Comparison of ENCODE assay signal across 3 cellular contexts in genomic region chr17:70071620-70072019, GRCh38.
TF ChIP-seq lines count a peak whose summit lies in the region.

No MANE protein-coding gene starts in this region.

TF ChIP-seq in A549, 52 proteins besides CTCF, POLR2A, EP300 and RAD21:
- TF ChIP-seq HDAC2 (IDR thresholded peaks at IDR 0.05) (no peak), MAFK (IDR thresholded peaks at IDR 0.05; ENCODE audit: partially characterized antibody) (peak; percentile 71), EHF (CRISPR knock-in tag; IDR thresholded peaks at IDR 0.05) (no peak), CHD2 (IDR thresholded peaks at IDR 0.05; ENCODE audit: low read length, partially characterized antibody) (no peak)

TF ChIP-seq in IMR-90, 13 proteins besides CTCF, POLR2A, EP300 and RAD21:
- TF ChIP-seq, protein P1, sequence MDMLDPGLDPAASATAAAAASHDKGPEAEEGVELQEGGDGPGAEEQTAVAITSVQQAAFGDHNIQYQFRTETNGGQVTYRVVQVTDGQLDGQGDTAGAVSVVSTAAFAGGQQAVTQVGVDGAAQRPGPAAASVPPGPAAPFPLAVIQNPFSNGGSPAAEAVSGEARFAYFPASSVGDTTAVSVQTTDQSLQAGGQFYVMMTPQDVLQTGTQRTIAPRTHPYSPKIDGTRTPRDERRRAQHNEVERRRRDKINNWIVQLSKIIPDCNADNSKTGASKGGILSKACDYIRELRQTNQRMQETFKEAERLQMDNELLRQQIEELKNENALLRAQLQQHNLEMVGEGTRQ (IDR thresholded peaks at IDR 0.05; ENCODE audit: low read depth, low read length), result no peak
- TF ChIP-seq MAZ (IDR thresholded peaks at IDR 0.05; ENCODE audit: borderline replicate concordance, low read depth, low read length), result no peak
- no peak for TF ChIP-seq CHD1 (IDR thresholded peaks at IDR 0.05; ENCODE audit: low read depth, low read length)
- TF ChIP-seq MAFK (IDR thresholded peaks at IDR 0.05; ENCODE audit: low read depth, low read length), result peak; percentile 34; the same call in 1 of the 2 replicates
- no peak for TF ChIP-seq RFX5 (IDR thresholded peaks at IDR 0.05; ENCODE audit: low read depth, low read length)
- no peak for TF ChIP-seq BHLHE40 (IDR thresholded peaks at IDR 0.05; ENCODE audit: low read depth, low read length)
- TF ChIP-seq RCOR1 (IDR thresholded peaks at IDR 0.05; ENCODE audit: insufficient replicate concordance, low read length), result no peak
- TF ChIP-seq FOS (IDR thresholded peaks at IDR 0.05; ENCODE audit: low read depth, low read length), result no peak

TF ChIP-seq in WTC11, 78 proteins besides CTCF, POLR2A, EP300 and RAD21:
- TF ChIP-seq CREM (CRISPR knock-in tag; IDR thresholded peaks at IDR 0.05), result no peak
- no peak for TF ChIP-seq EMX1 (CRISPR knock-in tag; IDR thresholded peaks at IDR 0.05)
- TF ChIP-seq, protein P2, sequence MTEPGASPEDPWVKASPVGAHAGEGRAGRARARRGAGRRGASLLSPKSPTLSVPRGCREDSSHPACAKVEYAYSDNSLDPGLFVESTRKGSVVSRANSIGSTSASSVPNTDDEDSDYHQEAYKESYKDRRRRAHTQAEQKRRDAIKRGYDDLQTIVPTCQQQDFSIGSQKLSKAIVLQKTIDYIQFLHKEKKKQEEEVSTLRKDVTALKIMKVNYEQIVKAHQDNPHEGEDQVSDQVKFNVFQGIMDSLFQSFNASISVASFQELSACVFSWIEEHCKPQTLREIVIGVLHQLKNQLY (CRISPR knock-in tag; IDR thresholded peaks at IDR 0.05), result no peak
- TF ChIP-seq, protein P3, sequence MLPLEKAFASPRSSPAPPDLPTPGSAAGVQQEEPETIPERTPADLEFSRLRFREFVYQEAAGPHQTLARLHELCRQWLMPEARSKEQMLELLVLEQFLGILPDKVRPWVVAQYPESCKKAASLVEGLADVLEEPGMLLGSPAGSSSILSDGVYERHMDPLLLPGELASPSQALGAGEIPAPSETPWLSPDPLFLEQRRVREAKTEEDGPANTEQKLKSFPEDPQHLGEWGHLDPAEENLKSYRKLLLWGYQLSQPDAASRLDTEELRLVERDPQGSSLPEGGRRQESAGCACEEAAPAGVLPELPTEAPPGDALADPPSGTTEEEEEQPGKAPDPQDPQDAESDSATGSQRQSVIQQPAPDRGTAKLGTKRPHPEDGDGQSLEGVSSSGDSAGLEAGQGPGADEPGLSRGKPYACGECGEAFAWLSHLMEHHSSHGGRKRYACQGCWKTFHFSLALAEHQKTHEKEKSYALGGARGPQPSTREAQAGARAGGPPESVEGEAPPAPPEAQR (CRISPR knock-in tag; IDR thresholded peaks at IDR 0.05), result no peak
- TF ChIP-seq ARID4B (CRISPR knock-in tag; IDR thresholded peaks at IDR 0.05; ENCODE audit: borderline replicate concordance), result no peak
- TF ChIP-seq ATF1 (CRISPR knock-in tag; IDR thresholded peaks at IDR 0.05), result no peak
- TF ChIP-seq ETV6 (CRISPR knock-in tag; IDR thresholded peaks at IDR 0.05), result no peak
- no peak for TF ChIP-seq ATF3 (CRISPR knock-in tag; conservative IDR thresholded peaks at IDR 0.05)
- no peak for TF ChIP-seq RORB (CRISPR knock-in tag; IDR thresholded peaks at IDR 0.05)
- TF ChIP-seq, protein P4, sequence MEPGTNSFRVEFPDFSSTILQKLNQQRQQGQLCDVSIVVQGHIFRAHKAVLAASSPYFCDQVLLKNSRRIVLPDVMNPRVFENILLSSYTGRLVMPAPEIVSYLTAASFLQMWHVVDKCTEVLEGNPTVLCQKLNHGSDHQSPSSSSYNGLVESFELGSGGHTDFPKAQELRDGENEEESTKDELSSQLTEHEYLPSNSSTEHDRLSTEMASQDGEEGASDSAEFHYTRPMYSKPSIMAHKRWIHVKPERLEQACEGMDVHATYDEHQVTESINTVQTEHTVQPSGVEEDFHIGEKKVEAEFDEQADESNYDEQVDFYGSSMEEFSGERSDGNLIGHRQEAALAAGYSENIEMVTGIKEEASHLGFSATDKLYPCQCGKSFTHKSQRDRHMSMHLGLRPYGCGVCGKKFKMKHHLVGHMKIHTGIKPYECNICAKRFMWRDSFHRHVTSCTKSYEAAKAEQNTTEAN (CRISPR knock-in tag; IDR thresholded peaks at IDR 0.05), result no peak
- no peak for TF ChIP-seq HMGA2 (CRISPR knock-in tag; IDR thresholded peaks at IDR 0.05)
- no peak for TF ChIP-seq FOXP1 (CRISPR knock-in tag; IDR thresholded peaks at IDR 0.05; ENCODE audit: borderline replicate concordance)
- TF ChIP-seq ZNF219 (CRISPR knock-in tag; IDR thresholded peaks at IDR 0.05; ENCODE audit: borderline replicate concordance), result no peak
- no peak for TF ChIP-seq NFE2L1 (CRISPR knock-in tag; IDR thresholded peaks at IDR 0.05)
- no peak for TF ChIP-seq ZNF317 (CRISPR knock-in tag; IDR thresholded peaks at IDR 0.05; ENCODE audit: borderline replicate concordance, low read depth)
- TF ChIP-seq, protein P1 (CRISPR knock-in tag; IDR thresholded peaks at IDR 0.05), result no peak
- TF ChIP-seq, protein P5, sequence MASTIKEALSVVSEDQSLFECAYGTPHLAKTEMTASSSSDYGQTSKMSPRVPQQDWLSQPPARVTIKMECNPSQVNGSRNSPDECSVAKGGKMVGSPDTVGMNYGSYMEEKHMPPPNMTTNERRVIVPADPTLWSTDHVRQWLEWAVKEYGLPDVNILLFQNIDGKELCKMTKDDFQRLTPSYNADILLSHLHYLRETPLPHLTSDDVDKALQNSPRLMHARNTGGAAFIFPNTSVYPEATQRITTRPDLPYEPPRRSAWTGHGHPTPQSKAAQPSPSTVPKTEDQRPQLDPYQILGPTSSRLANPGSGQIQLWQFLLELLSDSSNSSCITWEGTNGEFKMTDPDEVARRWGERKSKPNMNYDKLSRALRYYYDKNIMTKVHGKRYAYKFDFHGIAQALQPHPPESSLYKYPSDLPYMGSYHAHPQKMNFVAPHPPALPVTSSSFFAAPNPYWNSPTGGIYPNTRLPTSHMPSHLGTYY (CRISPR knock-in tag; IDR thresholded peaks at IDR 0.05), result no peak
- TF ChIP-seq ESRRA (CRISPR knock-in tag; IDR thresholded peaks at IDR 0.05; ENCODE audit: borderline replicate concordance), result no peak
- no peak for TF ChIP-seq IRF2 (CRISPR knock-in tag; IDR thresholded peaks at IDR 0.05; ENCODE audit: borderline replicate concordance, low read depth)
